ENCODE assay signal across 8 cellular contexts in genomic region chr2:68251187-68251854, GRCh38. TPM values are rescaled to one million over a fixed set of nuclear protein-coding genes. Genes with fewer than 3 reads are reported as not detected.
A peak's percentile ranks its signal among the peaks of the same experiment; 100 is the strongest.
DNase-seq lines count a peak whose midpoint lies in the region; ATAC-seq and TF ChIP-seq lines count a peak whose summit lies in the region.

No MANE protein-coding gene starts in this region.

- H3K4me1 Mint-ChIP-seq in WTC11 = peaks cover 23% of the 10 kb centered on the region

- TF ChIP-seq CTCF in WTC11 (IDR thresholded peaks at IDR 0.05) (peak; percentile 30; the same call in 1 of the 2 replicates), cardiac fibroblast (IDR thresholded peaks at IDR 0.05; ENCODE audit: low read depth, low read length) (peak; percentile 69)

- no peaks in the 10 kb centered on the region for H3K9me3 Mint-ChIP-seq in WTC11

- POLR2A ChIA-PET in WTC11 (lab: Charles Lee) = no interaction called here

- H3K4me3 Mint-ChIP-seq in WTC11 = peak overlapping the region; percentile 98

- ATAC-seq in GM18868 (IDR thresholded peaks at IDR 0.05; ENCODE audit: unreplicated experiment) (peak; percentile 60), HG03135 (IDR thresholded peaks at IDR 0.05; ENCODE audit: unreplicated experiment) (peak; percentile 56), WTC11 (peak; percentile 52)

- H3K4me3 ChIP-seq in cardiac fibroblast (replicated peaks in 1 of 2; ENCODE audit: low read depth in 2 of 2, low read length in 2 of 2) = peak overlapping the region; percentile 86 to 94

- CTCF ChIA-PET in WTC11 (lab: Charles Lee) = no interaction called here

- in situ Hi-C loops in ACHN (cut with HindIII; ENCODE audit: low pct_ligation_motif_present, low pct_unique_long_range_greater_than_20kb, low sequenced_read_pairs) = no loop called here

- DNase-seq in ACHN (peak; percentile 88), NCI-H2196 (lab: John Stamatoyannopoulos, UW; ENCODE audit: unreplicated experiment) (peak; percentile 66), WTC11 (ENCODE audit: low spot score) (peak; percentile 63), cardiac fibroblast (ENCODE audit: low read depth in 2 of 2) (peak; percentile 77 to 80), iris pigment epithelial cell (ENCODE audit: low read depth) (peak; percentile 86)
- DNase-seq in stimulated activated CD4-positive, alpha-beta T cell treated with anti-CD3 and anti-CD28 coated beads, Interleukin-15, amount 100 ng/mL, for 1 hour (ENCODE audit: low read depth in 1 of 2, low spot score in 1 of 2) = peak; percentile 35 to 45

- no peaks in the 10 kb centered on the region for H3K27me3 Mint-ChIP-seq in WTC11 (ENCODE audit: low read depth)

- peak overlapping the region; percentile 100 for H3K27ac Mint-ChIP-seq in WTC11

- peaks cover 7% of the 10 kb centered on the region for H3K36me3 Mint-ChIP-seq in WTC11

TF ChIP-seq in WTC11, 78 proteins besides CTCF, POLR2A, EP300 and RAD21 (continues in another document):
- TF ChIP-seq, protein P1, sequence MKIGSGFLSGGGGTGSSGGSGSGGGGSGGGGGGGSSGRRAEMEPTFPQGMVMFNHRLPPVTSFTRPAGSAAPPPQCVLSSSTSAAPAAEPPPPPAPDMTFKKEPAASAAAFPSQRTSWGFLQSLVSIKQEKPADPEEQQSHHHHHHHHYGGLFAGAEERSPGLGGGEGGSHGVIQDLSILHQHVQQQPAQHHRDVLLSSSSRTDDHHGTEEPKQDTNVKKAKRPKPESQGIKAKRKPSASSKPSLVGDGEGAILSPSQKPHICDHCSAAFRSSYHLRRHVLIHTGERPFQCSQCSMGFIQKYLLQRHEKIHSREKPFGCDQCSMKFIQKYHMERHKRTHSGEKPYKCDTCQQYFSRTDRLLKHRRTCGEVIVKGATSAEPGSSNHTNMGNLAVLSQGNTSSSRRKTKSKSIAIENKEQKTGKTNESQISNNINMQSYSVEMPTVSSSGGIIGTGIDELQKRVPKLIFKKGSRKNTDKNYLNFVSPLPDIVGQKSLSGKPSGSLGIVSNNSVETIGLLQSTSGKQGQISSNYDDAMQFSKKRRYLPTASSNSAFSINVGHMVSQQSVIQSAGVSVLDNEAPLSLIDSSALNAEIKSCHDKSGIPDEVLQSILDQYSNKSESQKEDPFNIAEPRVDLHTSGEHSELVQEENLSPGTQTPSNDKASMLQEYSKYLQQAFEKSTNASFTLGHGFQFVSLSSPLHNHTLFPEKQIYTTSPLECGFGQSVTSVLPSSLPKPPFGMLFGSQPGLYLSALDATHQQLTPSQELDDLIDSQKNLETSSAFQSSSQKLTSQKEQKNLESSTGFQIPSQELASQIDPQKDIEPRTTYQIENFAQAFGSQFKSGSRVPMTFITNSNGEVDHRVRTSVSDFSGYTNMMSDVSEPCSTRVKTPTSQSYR (CRISPR knock-in tag; IDR thresholded peaks at IDR 0.05) = no peak
- TF ChIP-seq GTF2I (CRISPR knock-in tag; conservative IDR thresholded peaks at IDR 0.05) (no peak), FOXK1 (CRISPR knock-in tag; IDR thresholded peaks at IDR 0.05) (0 out of 2 replicates have a peak, but pooled peaks have one; percentile 19), HMGXB4 (CRISPR knock-in tag; IDR thresholded peaks at IDR 0.05) (0 out of 2 replicates have a peak, but pooled peaks have one; percentile 41), ZBTB43 (CRISPR knock-in tag; IDR thresholded peaks at IDR 0.05) (no peak), NR3C1 (CRISPR knock-in tag; conservative IDR thresholded peaks at IDR 0.05; ENCODE audit: low read depth) (no peak), GABPB1 (CRISPR knock-in tag; IDR thresholded peaks at IDR 0.05) (no peak), SMAD4 (CRISPR knock-in tag; IDR thresholded peaks at IDR 0.05) (no peak), CBFB (CRISPR knock-in tag; IDR thresholded peaks at IDR 0.05; ENCODE audit: low read depth) (no peak), ATF1 (CRISPR knock-in tag; IDR thresholded peaks at IDR 0.05) (no peak)
- TF ChIP-seq, protein P2, sequence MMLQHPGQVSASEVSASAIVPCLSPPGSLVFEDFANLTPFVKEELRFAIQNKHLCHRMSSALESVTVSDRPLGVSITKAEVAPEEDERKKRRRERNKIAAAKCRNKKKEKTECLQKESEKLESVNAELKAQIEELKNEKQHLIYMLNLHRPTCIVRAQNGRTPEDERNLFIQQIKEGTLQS (CRISPR knock-in tag; conservative IDR thresholded peaks at IDR 0.05) = no peak
- TF ChIP-seq, protein P3, sequence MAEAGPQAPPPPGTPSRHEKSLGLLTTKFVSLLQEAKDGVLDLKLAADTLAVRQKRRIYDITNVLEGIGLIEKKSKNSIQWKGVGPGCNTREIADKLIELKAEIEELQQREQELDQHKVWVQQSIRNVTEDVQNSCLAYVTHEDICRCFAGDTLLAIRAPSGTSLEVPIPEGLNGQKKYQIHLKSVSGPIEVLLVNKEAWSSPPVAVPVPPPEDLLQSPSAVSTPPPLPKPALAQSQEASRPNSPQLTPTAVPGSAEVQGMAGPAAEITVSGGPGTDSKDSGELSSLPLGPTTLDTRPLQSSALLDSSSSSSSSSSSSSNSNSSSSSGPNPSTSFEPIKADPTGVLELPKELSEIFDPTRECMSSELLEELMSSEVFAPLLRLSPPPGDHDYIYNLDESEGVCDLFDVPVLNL (CRISPR knock-in tag; IDR thresholded peaks at IDR 0.05; ENCODE audit: borderline replicate concordance, low read depth) = no peak
- TF ChIP-seq, protein P4, sequence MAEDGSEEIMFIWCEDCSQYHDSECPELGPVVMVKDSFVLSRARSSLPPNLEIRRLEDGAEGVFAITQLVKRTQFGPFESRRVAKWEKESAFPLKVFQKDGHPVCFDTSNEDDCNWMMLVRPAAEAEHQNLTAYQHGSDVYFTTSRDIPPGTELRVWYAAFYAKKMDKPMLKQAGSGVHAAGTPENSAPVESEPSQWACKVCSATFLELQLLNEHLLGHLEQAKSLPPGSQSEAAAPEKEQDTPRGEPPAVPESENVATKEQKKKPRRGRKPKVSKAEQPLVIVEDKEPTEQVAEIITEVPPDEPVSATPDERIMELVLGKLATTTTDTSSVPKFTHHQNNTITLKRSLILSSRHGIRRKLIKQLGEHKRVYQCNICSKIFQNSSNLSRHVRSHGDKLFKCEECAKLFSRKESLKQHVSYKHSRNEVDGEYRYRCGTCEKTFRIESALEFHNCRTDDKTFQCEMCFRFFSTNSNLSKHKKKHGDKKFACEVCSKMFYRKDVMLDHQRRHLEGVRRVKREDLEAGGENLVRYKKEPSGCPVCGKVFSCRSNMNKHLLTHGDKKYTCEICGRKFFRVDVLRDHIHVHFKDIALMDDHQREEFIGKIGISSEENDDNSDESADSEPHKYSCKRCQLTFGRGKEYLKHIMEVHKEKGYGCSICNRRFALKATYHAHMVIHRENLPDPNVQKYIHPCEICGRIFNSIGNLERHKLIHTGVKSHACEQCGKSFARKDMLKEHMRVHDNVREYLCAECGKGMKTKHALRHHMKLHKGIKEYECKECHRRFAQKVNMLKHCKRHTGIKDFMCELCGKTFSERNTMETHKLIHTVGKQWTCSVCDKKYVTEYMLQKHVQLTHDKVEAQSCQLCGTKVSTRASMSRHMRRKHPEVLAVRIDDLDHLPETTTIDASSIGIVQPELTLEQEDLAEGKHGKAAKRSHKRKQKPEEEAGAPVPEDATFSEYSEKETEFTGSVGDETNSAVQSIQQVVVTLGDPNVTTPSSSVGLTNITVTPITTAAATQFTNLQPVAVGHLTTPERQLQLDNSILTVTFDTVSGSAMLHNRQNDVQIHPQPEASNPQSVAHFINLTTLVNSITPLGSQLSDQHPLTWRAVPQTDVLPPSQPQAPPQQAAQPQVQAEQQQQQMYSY (CRISPR knock-in tag; IDR thresholded peaks at IDR 0.05) = no peak

RNA-seq across cellular contexts. Expression of gene PPP3R1, which starts 1.0 kb away (rescaled TPM):
- total RNA-seq in WTC11 (2021) = 53.7 to 61.4 TPM (median 54.3 TPM) in 3 replicates

Comparison
In these comparisons a context has a peak if more than half of its experiments do, and no peak if none do; other contexts are left out.
1. Peak in every context shown above with its lines: DNase-seq, ATAC-seq and H3K4me3 ChIP-seq.